In the genomic region with DNA sequence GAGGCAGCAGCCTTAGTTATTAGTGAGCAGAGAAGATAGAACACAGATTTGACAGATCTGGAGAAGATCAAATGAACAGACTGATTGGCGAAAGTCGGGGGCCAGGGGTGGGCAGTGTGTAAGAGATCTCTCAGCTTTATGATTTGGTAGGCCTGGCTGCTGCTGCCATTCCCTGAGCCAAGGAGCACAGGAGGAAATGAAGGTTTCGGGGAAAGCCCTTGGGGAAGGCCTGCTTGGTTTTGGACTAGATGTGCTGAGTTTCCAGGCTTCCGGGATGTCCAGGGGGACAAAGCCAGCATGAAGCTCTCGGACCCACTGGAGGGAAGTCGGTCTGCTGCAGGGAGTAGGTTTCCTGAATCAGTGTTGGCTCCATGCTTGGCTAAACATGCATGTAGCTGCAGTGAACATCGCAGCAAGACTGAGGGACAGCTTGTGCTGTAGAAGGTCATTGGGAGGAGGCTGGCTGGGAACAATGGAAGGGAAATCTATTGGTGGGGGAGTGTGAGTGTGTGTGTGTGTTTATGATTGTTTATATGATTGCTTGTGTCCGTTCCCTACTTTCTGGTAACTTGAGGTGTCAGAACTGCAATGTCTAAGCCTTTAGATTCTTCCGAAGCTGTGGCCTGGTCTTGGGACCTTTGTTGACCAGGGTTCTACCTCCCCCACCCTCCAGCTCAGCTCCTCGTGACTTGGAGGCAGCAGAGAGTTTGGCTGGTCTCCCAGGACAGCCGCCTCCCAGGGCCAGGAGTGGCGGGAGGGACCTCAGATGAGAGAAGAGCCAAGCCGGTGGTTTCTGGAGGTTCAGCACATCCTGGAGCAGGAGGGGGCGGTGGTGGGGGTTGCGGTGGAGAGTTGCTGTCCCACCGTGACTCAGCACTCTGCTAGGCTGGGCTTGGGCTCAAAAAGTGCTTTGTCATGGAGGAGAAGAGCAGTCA, we compare ENCODE assay signal across 1 cellular context.
A peak's percentile ranks its signal among the peaks of the same experiment; 100 is the strongest.
TF ChIP-seq lines count a peak whose summit lies in the region.

No MANE protein-coding gene starts in this region.

TF ChIP-seq in HEK293, 187 proteins besides CTCF, POLR2A, EP300 and RAD21 (continued from another document):
- TF ChIP-seq, protein P1, sequence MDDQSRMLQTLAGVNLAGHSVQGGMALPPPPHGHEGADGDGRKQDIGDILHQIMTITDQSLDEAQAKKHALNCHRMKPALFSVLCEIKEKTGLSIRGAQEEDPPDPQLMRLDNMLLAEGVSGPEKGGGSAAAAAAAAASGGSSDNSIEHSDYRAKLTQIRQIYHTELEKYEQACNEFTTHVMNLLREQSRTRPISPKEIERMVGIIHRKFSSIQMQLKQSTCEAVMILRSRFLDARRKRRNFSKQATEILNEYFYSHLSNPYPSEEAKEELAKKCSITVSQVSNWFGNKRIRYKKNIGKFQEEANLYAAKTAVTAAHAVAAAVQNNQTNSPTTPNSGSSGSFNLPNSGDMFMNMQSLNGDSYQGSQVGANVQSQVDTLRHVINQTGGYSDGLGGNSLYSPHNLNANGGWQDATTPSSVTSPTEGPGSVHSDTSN (CRISPR knock-in tag; IDR thresholded peaks at IDR 0.05), result no peak
- TF ChIP-seq SP7 (tag by site-specific recombination; IDR thresholded peaks at IDR 0.05) (peak; percentile 55), ZNF777 (tag by site-specific recombination; IDR thresholded peaks at IDR 0.05; ENCODE audit: borderline replicate concordance) (no peak)
- TF ChIP-seq, protein P2, sequence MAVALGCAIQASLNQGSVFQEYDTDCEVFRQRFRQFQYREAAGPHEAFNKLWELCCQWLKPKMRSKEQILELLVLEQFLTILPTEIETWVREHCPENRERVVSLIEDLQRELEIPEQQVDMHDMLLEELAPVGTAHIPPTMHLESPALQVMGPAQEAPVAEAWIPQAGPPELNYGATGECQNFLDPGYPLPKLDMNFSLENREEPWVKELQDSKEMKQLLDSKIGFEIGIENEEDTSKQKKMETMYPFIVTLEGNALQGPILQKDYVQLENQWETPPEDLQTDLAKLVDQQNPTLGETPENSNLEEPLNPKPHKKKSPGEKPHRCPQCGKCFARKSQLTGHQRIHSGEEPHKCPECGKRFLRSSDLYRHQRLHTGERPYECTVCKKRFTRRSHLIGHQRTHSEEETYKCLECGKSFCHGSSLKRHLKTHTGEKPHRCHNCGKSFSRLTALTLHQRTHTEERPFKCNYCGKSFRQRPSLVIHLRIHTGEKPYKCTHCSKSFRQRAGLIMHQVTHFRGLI (tag by site-specific recombination; IDR thresholded peaks at IDR 0.05), result peak; percentile 97
